In the genomic region with DNA sequence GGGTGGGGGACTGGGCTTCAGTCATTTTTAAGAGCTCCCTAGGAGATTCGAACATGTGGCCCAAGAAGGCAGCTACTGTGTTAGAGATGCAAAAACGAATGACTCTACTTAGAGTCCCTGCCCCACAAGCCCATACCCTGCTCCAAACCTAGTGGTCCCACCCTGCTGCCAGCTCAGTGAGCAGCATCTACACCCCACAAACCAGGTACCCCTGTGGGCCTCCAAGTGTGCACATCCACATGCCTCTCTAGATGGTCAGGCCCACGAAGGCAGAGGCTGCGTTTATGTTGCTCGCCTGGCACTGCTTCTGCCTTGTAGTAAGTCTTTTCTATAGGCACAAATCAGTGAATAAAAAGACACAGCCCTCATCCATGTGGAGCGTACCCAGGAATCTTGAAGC, we compare ENCODE assay signal across 25 cellular contexts.
"Had no signal": no experiment of that assay in that cellular context is flagged by ENCODE, and none has a peak within 500 bp of the region (broad histone marks: within the 10 kb centered on the region; RNA-seq: fewer than 3 reads in every experiment).

No MANE protein-coding gene starts in this region.

- H3K9me3 ChIP-seq: adrenal gland, ascending aorta, breast epithelium, colonic mucosa, esophagus squamous epithelium, gastroesophageal sphincter had no signal

- DNase-seq: activated B cell treated with CpG ODN at 0.5 μM for 24 hours; activated CD4-positive, alpha-beta memory T cell treated with anti-CD3 and anti-CD28 coated beads for 36 hours; activated CD4-positive, alpha-beta T cell treated with anti-CD3 and anti-CD28 coated beads, Interleukin-2, amount 10 ng/mL, durations not matched to agents 24 days and 14 days; activated CD8-positive, alpha-beta memory T cell treated with anti-CD3 and anti-CD28 coated beads, Interleukin-2, amount 50 U/mL, for 4 hours; activated CD8-positive, alpha-beta T cell treated with anti-CD3 and anti-CD28 coated beads, Interleukin-2, amount 10 ng/mL, durations not matched to agents 7 days and 5 days; activated effector memory CD4-positive, alpha-beta T cell treated with anti-CD3 and anti-CD28 coated beads, Interleukin-2, amount 50 U/mL, for 16 hours; activated naive CD4-positive, alpha-beta T cell treated with anti-CD3 and anti-CD28 coated beads for 36 hours; activated naive CD8-positive, alpha-beta T cell treated with anti-CD3 and anti-CD28 coated beads for 36 hours; activated naive CD8-positive, alpha-beta T cell treated with anti-CD3 and anti-CD28 coated beads, Interleukin-2, amount 50 U/mL, for 24 hours; activated T-cell treated with anti-CD3 and anti-CD28 coated beads, Interleukin-2, amount 50 U/mL, for 1 hour; activated T-cell treated with anti-CD3 and anti-CD28 coated beads, Interleukin-2, amount 50 U/mL, for 48 hours; colonic mucosa; dermis blood vessel endothelial cell; effector CD8-positive, alpha-beta T cell; esophagus squamous epithelium; foreskin melanocyte; T-helper 1 cell; T-helper 17 cell; T1000; WERI-Rb-1 had no signal

- H3K27ac ChIP-seq: adrenal gland, ascending aorta, breast epithelium, colonic mucosa, epithelial cell of prostate, esophagus squamous epithelium, gastroesophageal sphincter, WERI-Rb-1 had no signal

- H3K36me3 ChIP-seq: adrenal gland, ascending aorta, breast epithelium, colonic mucosa, esophagus squamous epithelium, gastroesophageal sphincter, WERI-Rb-1 had no signal

- H3K4me1 ChIP-seq: adrenal gland, ascending aorta, breast epithelium, colonic mucosa, esophagus squamous epithelium, gastroesophageal sphincter had no signal

- H3K4me3 ChIP-seq: adrenal gland, ascending aorta, breast epithelium, colonic mucosa, esophagus squamous epithelium, gastroesophageal sphincter had no signal

- H3K27me3 ChIP-seq: adrenal gland, ascending aorta, breast epithelium, colonic mucosa, esophagus squamous epithelium, gastroesophageal sphincter had no signal
